8 cellular contexts compared by ENCODE assay signal in genomic region chr1:9289724-9290493, GRCh38. TPM values are rescaled to one million over a fixed set of nuclear protein-coding genes. Genes with fewer than 3 reads are reported as not detected.
DNase-seq lines count a peak whose midpoint lies in the region; ATAC-seq, FAIRE-seq and TF ChIP-seq lines count a peak whose summit lies in the region.

No MANE protein-coding gene starts in this region.

- no peak overlapping the region for H3K9ac ChIP-seq in keratinocyte (ENCODE audit: control insufficient read depth, extremely low read depth, insufficient read depth, low read length)

- no peak for TF ChIP-seq CTCF in keratinocyte (optimal IDR thresholded peaks at IDR 0.05 in 1 of 3, IDR thresholded peaks at IDR 0.05 in 1 of 3, conservative IDR thresholded peaks at IDR 0.05 in 1 of 3; ENCODE audit: extremely low read depth in 1 of 3, insufficient read depth in 2 of 3, low read length in 3 of 3)
- no peak for TF ChIP-seq CTCF in thyroid gland (IDR thresholded peaks at IDR 0.05)

- H3K4me3 ChIP-seq in keratinocyte (ENCODE audit: control insufficient read depth in 2 of 3, extremely low read depth in 1 of 3, insufficient read depth in 2 of 3, low read depth in 1 of 3, low read length in 3 of 3) (no peak overlapping the region), thyroid gland (replicated peaks in 1 of 3) (no peak overlapping the region)

- no peaks in the 10 kb centered on the region for H4K20me1 ChIP-seq in keratinocyte (ENCODE audit: control insufficient read depth, extremely low read depth, insufficient read depth, low read length)

- H3K36me3 ChIP-seq in keratinocyte (ENCODE audit: control insufficient read depth in 2 of 2, extremely low read depth in 1 of 2, insufficient read depth in 2 of 2, low read length in 2 of 2) (no peaks in the 10 kb centered on the region), thyroid gland (no peaks in the 10 kb centered on the region)

- H2AFZ ChIP-seq in keratinocyte (ENCODE audit: control insufficient read depth, low read length): no peak overlapping the region

- 49 to 55% methylated on average over 4 to 5 of the region's 5 CpGs for WGBS in thyroid gland, 2 donors

- no peak for TF ChIP-seq POLR2A in thyroid gland (IDR thresholded peaks at IDR 0.05)

- H3K27ac ChIP-seq in keratinocyte (ENCODE audit: control insufficient read depth, insufficient read depth, low read length) (peak overlapping the region; percentile 43), thyroid gland (peak overlapping the region; percentile 37 to 74 (median 55))

- ATAC-seq in HG02870 (IDR thresholded peaks at IDR 0.05; ENCODE audit: unreplicated experiment) (no peak), GM21360 (IDR thresholded peaks at IDR 0.05; ENCODE audit: unreplicated experiment) (no peak)

- H3K9me1 ChIP-seq in keratinocyte (ENCODE audit: control insufficient read depth, extremely low read depth, insufficient read depth, low read length): peaks cover 3% of the 10 kb centered on the region

- no peaks in the 10 kb centered on the region for H3K27me3 ChIP-seq in keratinocyte (ENCODE audit: control insufficient read depth, extremely low read depth, insufficient read depth, low read length)
- H3K27me3 ChIP-seq in thyroid gland: no peaks in the 10 kb centered on the region

- H3K4me1 ChIP-seq in keratinocyte (ENCODE audit: control insufficient read depth, extremely low read depth, insufficient read depth, low read length) (peaks cover 24% of the 10 kb centered on the region), thyroid gland (peaks cover 20 to 32% of the 10 kb centered on the region in 2 donors)

- intact Hi-C loops in thyroid gland (cut with DNase I): loop anchor here (2.0 to 10.0 kb wide), 3 partner anchors 167 to 285 kb away; no protein-coding TSS in a partner anchor

- no peak for FAIRE-seq in keratinocyte (lab: Jason Lieb, UNC)

- H3K9me3 ChIP-seq in keratinocyte (ENCODE audit: control insufficient read depth, low read depth, low read length) (peaks cover 2% of the 10 kb centered on the region), thyroid gland (no peaks in the 10 kb centered on the region)

- dilution Hi-C loops in keratinocyte (cut with MboI; ENCODE audit: extremely low pct_ligation_motif_present, low sequenced_read_pairs): no loop called here

- H3K4me2 ChIP-seq in keratinocyte (ENCODE audit: control insufficient read depth, extremely low read depth, insufficient read depth, low read depth, low read length): peak overlapping the region; percentile 6

- H3K79me2 ChIP-seq in keratinocyte (ENCODE audit: control insufficient read depth, insufficient read depth, low read length): peaks cover 10% of the 10 kb centered on the region

- peak; percentile 37 to 50 for DNase-seq in activated CD4-positive, alpha-beta T cell treated with anti-CD3 and anti-CD28 coated beads for 4 hours
- no peak for DNase-seq in activated CD4-positive, alpha-beta T cell treated with anti-CD3 and anti-CD28 coated beads for 1 hour
- DNase-seq in amniotic epithelial cell (ENCODE audit: low read depth) (peak; percentile 98), keratinocyte (ENCODE audit: low read depth, low spot score) (no peak), thyroid gland (peak; percentile 52 to 59), superior temporal gyrus (ENCODE audit: extremely low spot score) (no peak)

RNA-seq across cellular contexts. Expression of gene SPSB1, which starts 2.8 kb away (rescaled TPM):
- 16.9 to 43.2 TPM (median 19.8 TPM) in 3 replicates for polyA plus RNA-seq in keratinocyte
- 19.8 TPM for polyA plus RNA-seq in keratinocyte (2011; ENCODE audit: low read depth)
- 12.1 and 17.8 TPM in 2 replicates for polyA plus RNA-seq in keratinocyte (2011; cell fraction: cytosol; rRNA removed)
- 19.7 and 26.5 TPM in 2 replicates for polyA plus RNA-seq in keratinocyte (2011; cell fraction: nucleus; rRNA removed)
- polyA plus RNA-seq in keratinocyte (2012; ENCODE audit: low replicate concordance): 18.5 and 23.4 TPM in 2 replicates
- polyA minus RNA-seq in keratinocyte: 14.3 to 41.7 TPM (median 16.8 TPM) in 3 replicates
- 18.4 TPM for polyA minus RNA-seq in keratinocyte (2011; cell fraction: cytosol; rRNA and poly(A)+ RNA removed)
- polyA minus RNA-seq in keratinocyte (2011; cell fraction: nucleus; rRNA and poly(A)+ RNA removed): 19.2 and 24.3 TPM in 2 replicates
- total RNA-seq in thyroid gland: 10 to 100 TPM; 30.5 to 65.0 (median 36.2) TPM

RNA-seq across cellular contexts. Expression of gene H6PD, which starts 55.3 kb away (rescaled TPM):
- 3.3 to 4.5 TPM (median 4.4 TPM) in 3 replicates for polyA plus RNA-seq in keratinocyte
- 1.2 TPM for polyA plus RNA-seq in keratinocyte (2011; ENCODE audit: low read depth)
- 2.1 TPM in 2 replicates for polyA plus RNA-seq in keratinocyte (2011; cell fraction: cytosol; rRNA removed)
- polyA plus RNA-seq in keratinocyte (2011; cell fraction: nucleus; rRNA removed): 13.8 and 18.0 TPM in 2 replicates
- polyA plus RNA-seq in keratinocyte (2012; ENCODE audit: low replicate concordance): 4.2 and 5.5 TPM in 2 replicates
- 4.9 to 10.6 TPM (median 6.0 TPM) in 3 replicates for polyA minus RNA-seq in keratinocyte
- polyA minus RNA-seq in keratinocyte (2011; cell fraction: cytosol; rRNA and poly(A)+ RNA removed): 4.6 TPM
- polyA minus RNA-seq in keratinocyte (2011; cell fraction: nucleus; rRNA and poly(A)+ RNA removed): 12.8 and 18.5 TPM in 2 replicates
- 10 to 100 TPM; 36.3 to 64.2 (median 43.6) TPM for total RNA-seq in thyroid gland

Comparison
In these comparisons a context has a peak if more than half of its experiments do, and no peak if none do; other contexts are left out.
1. DNase-seq: peak in activated CD4-positive, alpha-beta T cell treated with anti-CD3 and anti-CD28 coated beads for 4 hours (2 of 2), amniotic epithelial cell (single experiment) and thyroid gland (2 of 2); none in activated CD4-positive, alpha-beta T cell treated with anti-CD3 and anti-CD28 coated beads for 1 hour (single experiment), keratinocyte (single experiment) and superior temporal gyrus (single experiment).